ENCODE assay signal across 8 cellular contexts in genomic region chr19:21483589-21484170, GRCh38. TPM values are rescaled to one million over a fixed set of nuclear protein-coding genes. Genes with fewer than 3 reads are reported as not detected.
DNase-seq lines count a peak whose midpoint lies in the region; FAIRE-seq and TF ChIP-seq lines count a peak whose summit lies in the region.

No MANE protein-coding gene starts in this region.

- CTCF ChIA-PET in AG04450 (lab: Charles Lee) = interaction anchor here (0.6 kb wide), 1 partner anchor 297 kb away, joined by 3 read pairs; no protein-coding TSS in a partner anchor

- H3K9me3 ChIP-seq in AG04450 (ENCODE audit: control insufficient read depth, insufficient read depth, low read length) (peaks cover 60% of the 10 kb centered on the region), smooth muscle cell (replicated peaks; ENCODE audit: low read depth) (no peaks in the 10 kb centered on the region)

- H3K4me2 ChIP-seq in smooth muscle cell = no peak overlapping the region

- H3K79me2 ChIP-seq in smooth muscle cell (ENCODE audit: low read depth) = no peaks in the 10 kb centered on the region

- no peaks in the 10 kb centered on the region for H4K20me1 ChIP-seq in smooth muscle cell (ENCODE audit: low read depth)

- no peak overlapping the region for H3K9ac ChIP-seq in smooth muscle cell (ENCODE audit: low read depth)

- POLR2A ChIA-PET in AG04450 (lab: Yijun Ruan, JAX) = no interaction called here

- no peaks in the 10 kb centered on the region for H3F3A ChIP-seq in smooth muscle cell (ENCODE audit: low read depth)

- DNase-seq in AG04450 (ENCODE audit: low read depth, low spot score) = no peak
- peak; percentile 67 for DNase-seq in HuH-7 (ENCODE audit: low spot score)
- peak; percentile 86 for DNase-seq in activated CD8-positive, alpha-beta memory T cell treated with anti-CD3 and anti-CD28 coated beads, Interleukin-2, amount 50 U/mL, for 48 hours
- peak in 1 of 2 donors; percentile 14 for DNase-seq in foreskin fibroblast
- DNase-seq in smooth muscle cell (lab: John Stamatoyannopoulos, UW; ENCODE audit: unreplicated experiment) = no peak
- DNase-seq in urothelium cell line (ENCODE audit: low spot score) = no peak
- DNase-seq in HT-29 (ENCODE audit: low spot score) = no peak
- no peak for DNase-seq in AG20443 (ENCODE audit: low spot score)

- H3K27me3 ChIP-seq in AG04450 (ENCODE audit: control insufficient read depth, insufficient read depth, low read length) (no peaks in the 10 kb centered on the region), smooth muscle cell (ENCODE audit: low read depth) (no peaks in the 10 kb centered on the region)

- 83% methylated on average over 26 of the region's 43 CpGs for WGBS in smooth muscle cell (ENCODE audit: low lambda C conversion rate)

- no peak overlapping the region for H3K27ac ChIP-seq in AG04450 (ENCODE audit: low read depth, low read length)
- H3K27ac ChIP-seq in smooth muscle cell (ENCODE audit: low read depth) = no peak overlapping the region

- H3K36me3 ChIP-seq in smooth muscle cell (ENCODE audit: low read depth) = no peaks in the 10 kb centered on the region

- H3K4me3 ChIP-seq in AG04450 (ENCODE audit: low read depth, low read length) = no peak overlapping the region
- peak overlapping the region in 1 of 2 donors; percentile 25 for H3K4me3 ChIP-seq in foreskin fibroblast (ENCODE audit: low read depth in 1 of 2, low read length in 2 of 2)
- no peak overlapping the region for H3K4me3 ChIP-seq in smooth muscle cell

- no peak overlapping the region for H2AFZ ChIP-seq in smooth muscle cell (ENCODE audit: low read depth)

- H3K4me1 ChIP-seq in smooth muscle cell (ENCODE audit: low read depth) = no peaks in the 10 kb centered on the region

- TF ChIP-seq CTCF in AG04450 (IDR thresholded peaks at IDR 0.05; ENCODE audit: low read depth, low read length) = peak; percentile 27
- TF ChIP-seq CTCF in foreskin fibroblast (IDR thresholded peaks at IDR 0.05; ENCODE audit: low read depth, low read length) = peak; percentile 45
- peak; percentile 33 for TF ChIP-seq CTCF in smooth muscle cell (IDR thresholded peaks at IDR 0.05; ENCODE audit: borderline replicate concordance, insufficient read depth, poor library complexity, severe bottlenecking)

- no peak for FAIRE-seq in urothelium cell line (lab: Jason Lieb, UNC)

RNA-seq across cellular contexts. Expression of gene ZNF429, which starts 21.7 kb away (rescaled TPM):
- polyA plus RNA-seq in AG04450 (2011; rRNA removed) (5.4 and 6.8 TPM in 2 replicates), smooth muscle cell (9.2 and 10.4 TPM in 2 replicates)
- polyA minus RNA-seq in AG04450 (2011; rRNA and poly(A)+ RNA removed) = 5.1 and 5.3 TPM in 2 replicates
- 7.8 and 9.8 TPM in 2 replicates for total RNA-seq in smooth muscle cell
- total RNA-seq in HT-29 (2014; rRNA removed; shearing (Covaris generic)) = 0.41 and 0.42 TPM in 2 replicates

Comparison
In these comparisons a context has a peak if more than half of its experiments do, and no peak if none do; other contexts are left out.
1. DNase-seq: peak in HuH-7 (single experiment) and activated CD8-positive, alpha-beta memory T cell treated with anti-CD3 and anti-CD28 coated beads, Interleukin-2, amount 50 U/mL, for 48 hours (single experiment); none in AG04450 (single experiment), smooth muscle cell (single experiment), urothelium cell line (single experiment), HT-29 (single experiment) and AG20443 (single experiment).
2. Peak in every context shown above with its lines, with median percentiles within 50 percentile points of each other: CTCF ChIP-seq.